ENCODE assay signal across 28 cellular contexts in genomic region chr3:114437897-114438296, GRCh38.
"Had no signal": no experiment of that assay in that cellular context is flagged by ENCODE, and none has a peak within 500 bp of the region (broad histone marks: within the 10 kb centered on the region; RNA-seq: fewer than 3 reads in every experiment).

No MANE protein-coding gene starts in this region.

- H3K36me3 Mint-ChIP-seq: activated CD8-positive, alpha-beta memory T cell treated with anti-CD3 and anti-CD28 coated beads, Interleukin-2, amount 10 ng/mL, durations not matched to agents 7 days and 5 days; activated naive CD4-positive, alpha-beta T cell treated with anti-CD3 and anti-CD28 coated beads, Interleukin-2, amount 50 U/mL, for 24 hours; natural killer cell treated with Interleukin-12 subunit alpha and Interleukin-12 subunit beta and Interleukin-15 and Interleukin-18, amount 100 ng/mL, for 72 hours had no signal

- H3K36me3 ChIP-seq: colonic mucosa, left ventricle myocardium inferior, right atrium auricular region, tibial nerve, WERI-Rb-1 had no signal

- H3K27me3 Mint-ChIP-seq: activated CD4-positive, alpha-beta T cell treated with anti-CD3 and anti-CD28 coated beads, Interleukin-2, amount 10 ng/mL, durations not matched to agents 7 days and 5 days; activated CD8-positive, alpha-beta memory T cell treated with anti-CD3 and anti-CD28 coated beads, Interleukin-2, amount 10 ng/mL, durations not matched to agents 7 days and 5 days; activated naive CD4-positive, alpha-beta T cell treated with anti-CD3 and anti-CD28 coated beads, Interleukin-2, amount 50 U/mL, for 24 hours; activated naive CD8-positive, alpha-beta T cell treated with anti-CD3 and anti-CD28 coated beads, Interleukin-2, amount 50 U/mL, for 24 hours; natural killer cell treated with Interleukin-12 subunit alpha and Interleukin-12 subunit beta and Interleukin-15 and Interleukin-18, amount 100 ng/mL, for 72 hours had no signal

- ATAC-seq: activated CD8-positive, alpha-beta memory T cell treated with anti-CD3 and anti-CD28 coated beads, Interleukin-2, amount 10 ng/mL, durations not matched to agents 7 days and 5 days; activated CD8-positive, alpha-beta T cell treated with anti-CD3 and anti-CD28 coated beads, Interleukin-2, amount 10 ng/mL, durations not matched to agents 7 days and 5 days; activated naive CD8-positive, alpha-beta T cell treated with anti-CD3 and anti-CD28 coated beads, Interleukin-2, amount 50 U/mL, for 24 hours; mucosa of descending colon; natural killer cell treated with Interleukin-12 subunit alpha and Interleukin-12 subunit beta and Interleukin-15 and Interleukin-18, amount 100 ng/mL, for 72 hours had no signal

- H3K9me3 ChIP-seq: colonic mucosa, left ventricle myocardium inferior, mucosa of descending colon, right atrium auricular region, tibial nerve had no signal

- H3K4me1 Mint-ChIP-seq: activated CD4-positive, alpha-beta T cell treated with anti-CD3 and anti-CD28 coated beads, Interleukin-2, amount 10 ng/mL, durations not matched to agents 7 days and 5 days; activated CD8-positive, alpha-beta memory T cell treated with anti-CD3 and anti-CD28 coated beads, Interleukin-2, amount 10 ng/mL, durations not matched to agents 7 days and 5 days had no signal

- H3K4me3 ChIP-seq: colonic mucosa, left ventricle myocardium inferior, lung, mucosa of descending colon, right atrium auricular region, smooth muscle cell, tibial nerve had no signal

- DNase-seq: activated CD4-positive, alpha-beta T cell treated with anti-CD3 and anti-CD28 coated beads for 1 hour; activated CD4-positive, alpha-beta T cell treated with anti-CD3 and anti-CD28 coated beads, Interleukin-2, amount 10 ng/mL, durations not matched to agents 7 days and 5 days; activated CD8-positive, alpha-beta memory T cell treated with anti-CD3 and anti-CD28 coated beads, Interleukin-2, amount 10 ng/mL, durations not matched to agents 7 days and 5 days; activated CD8-positive, alpha-beta T cell treated with anti-CD3 and anti-CD28 coated beads, Interleukin-2, amount 10 ng/mL, durations not matched to agents 7 days and 5 days; activated naive CD8-positive, alpha-beta T cell treated with anti-CD3 and anti-CD28 coated beads, Interleukin-2, amount 50 U/mL, for 24 hours; activated T-cell treated with anti-CD3 and anti-CD28 coated beads, Interleukin-2, amount 50 U/mL, for 48 hours; amygdala; cerebellar nuclear complex; colonic mucosa; effector memory CD4-positive, alpha-beta T cell; glutamatergic neuron; left ventricle myocardium inferior; mucosa of descending colon; stimulated activated CD4-positive, alpha-beta T cell treated with anti-CD3 and anti-CD28 coated beads, Interleukin-1b, Interleukin-23, amount 100 ng/mL, for 48 hours; stimulated activated CD4-positive, alpha-beta T cell treated with anti-CD3 and anti-CD28 coated beads, Interleukin-4, amount 100 ng/mL, for 4 hours; stimulated activated CD8-positive, alpha-beta memory T cell treated with anti-CD3 and anti-CD28 coated beads, Interleukin-4, amount 100 ng/mL, for 48 hours; stimulated activated naive CD4-positive, alpha-beta T cell; T1000; WERI-Rb-1 had no signal

- H3K4me1 ChIP-seq: colonic mucosa had no signal

- H3K9me3 Mint-ChIP-seq: activated CD4-positive, alpha-beta T cell treated with anti-CD3 and anti-CD28 coated beads, Interleukin-2, amount 10 ng/mL, durations not matched to agents 7 days and 5 days; activated naive CD4-positive, alpha-beta T cell treated with anti-CD3 and anti-CD28 coated beads, Interleukin-2, amount 50 U/mL, for 24 hours; activated naive CD8-positive, alpha-beta T cell treated with anti-CD3 and anti-CD28 coated beads, Interleukin-2, amount 50 U/mL, for 24 hours; activated T-helper 2 cell treated with anti-CD3 and anti-CD28 coated beads, Interferon-gamma antibody, Interleukin-2, Interleukin-4, amounts not matched to agents 10 μg/mL and 5 μg/mL and 100 μg/mL, durations not matched to agents 14 hours and 24 hours and 36 hours; natural killer cell treated with Interleukin-12 subunit alpha and Interleukin-12 subunit beta and Interleukin-15 and Interleukin-18, amount 100 ng/mL, for 72 hours had no signal

- H3K27ac Mint-ChIP-seq: activated CD4-positive, alpha-beta T cell treated with anti-CD3 and anti-CD28 coated beads, Interleukin-2, amount 10 ng/mL, durations not matched to agents 7 days and 5 days; activated CD8-positive, alpha-beta memory T cell treated with anti-CD3 and anti-CD28 coated beads, Interleukin-2, amount 10 ng/mL, durations not matched to agents 7 days and 5 days; activated CD8-positive, alpha-beta T cell treated with anti-CD3 and anti-CD28 coated beads, Interleukin-2, amount 10 ng/mL, durations not matched to agents 7 days and 5 days; activated naive CD4-positive, alpha-beta T cell treated with anti-CD3 and anti-CD28 coated beads, Interleukin-2, amount 50 U/mL, for 24 hours; activated naive CD8-positive, alpha-beta T cell treated with anti-CD3 and anti-CD28 coated beads, Interleukin-2, amount 50 U/mL, for 24 hours; activated T-helper 2 cell treated with anti-CD3 and anti-CD28 coated beads, Interferon-gamma antibody, Interleukin-2, Interleukin-4, amounts not matched to agents 10 μg/mL and 5 μg/mL and 100 μg/mL, durations not matched to agents 14 hours and 24 hours and 36 hours; natural killer cell treated with Interleukin-12 subunit alpha and Interleukin-12 subunit beta and Interleukin-15 and Interleukin-18, amount 100 ng/mL, for 72 hours had no signal

- H3K27me3 ChIP-seq: colonic mucosa, right atrium auricular region, tibial nerve had no signal

- H3K27ac ChIP-seq: colonic mucosa, left ventricle myocardium inferior, right atrium auricular region, tibial nerve, WERI-Rb-1 had no signal

- H3K4me3 Mint-ChIP-seq: activated CD4-positive, alpha-beta T cell treated with anti-CD3 and anti-CD28 coated beads, Interleukin-2, amount 10 ng/mL, durations not matched to agents 7 days and 5 days; activated CD8-positive, alpha-beta memory T cell treated with anti-CD3 and anti-CD28 coated beads, Interleukin-2, amount 10 ng/mL, durations not matched to agents 7 days and 5 days; activated CD8-positive, alpha-beta T cell treated with anti-CD3 and anti-CD28 coated beads, Interleukin-2, amount 10 ng/mL, durations not matched to agents 7 days and 5 days; activated naive CD4-positive, alpha-beta T cell treated with anti-CD3 and anti-CD28 coated beads, Interleukin-2, amount 50 U/mL, for 24 hours; activated naive CD8-positive, alpha-beta T cell treated with anti-CD3 and anti-CD28 coated beads, Interleukin-2, amount 50 U/mL, for 24 hours; natural killer cell treated with Interleukin-12 subunit alpha and Interleukin-12 subunit beta and Interleukin-15 and Interleukin-18, amount 100 ng/mL, for 72 hours had no signal

- FAIRE-seq: frontal cortex, islet of Langerhans had no signal
